In genomic region chr7:45084901-45085618, GRCh38 we compare ENCODE assay signal across 17 cellular contexts.
"Had no signal": no experiment of that assay in that cellular context is flagged by ENCODE, and none has a peak within 500 bp of the region (broad histone marks: within the 10 kb centered on the region; RNA-seq: fewer than 3 reads in every experiment).

No MANE protein-coding gene starts in this region.

- ATAC-seq: activated T-cell treated with anti-CD3 and anti-CD28 coated beads, Interleukin-2, amount 50 U/mL, for 4 hours; foreskin keratinocyte; mucosa of descending colon; sciatic nerve had no signal

- H3K4me1 ChIP-seq: foreskin keratinocyte had no signal

- H3K27me3 ChIP-seq: foreskin keratinocyte, hepatocyte, thyroid gland had no signal

- H3K9me3 ChIP-seq: mucosa of descending colon, thyroid gland had no signal

- H3K79me2 ChIP-seq: hepatocyte had no signal

- H3K36me3 ChIP-seq: thyroid gland had no signal

- H3K27ac ChIP-seq: foreskin keratinocyte, hepatocyte, thyroid gland had no signal

- DNase-seq: activated CD4-positive, alpha-beta T cell treated with anti-CD3 and anti-CD28 coated beads for 4 hours; activated CD4-positive, alpha-beta T cell treated with anti-CD3 and anti-CD28 coated beads, Interleukin-2, amount 50 U/mL, for 48 hours; activated CD4-positive, CD25-positive, alpha-beta regulatory T cell; activated CD8-positive, alpha-beta memory T cell treated with anti-CD3 and anti-CD28 coated beads, Interleukin-2, amount 50 U/mL, for 48 hours; activated naive CD8-positive, alpha-beta T cell treated with anti-CD3 and anti-CD28 coated beads, Interleukin-2, amount 10 ng/mL, durations not matched to agents 7 days and 5 days; activated T-cell treated with anti-CD3 and anti-CD28 coated beads, Interleukin-2, amount 50 U/mL, for 4 hours; amniotic stem cell; dermis blood vessel endothelial cell; effector memory CD4-positive, alpha-beta T cell; foreskin keratinocyte; mucosa of descending colon; nephron progenitor cell; stimulated activated CD4-positive, alpha-beta T cell treated with anti-CD3 and anti-CD28 coated beads, Interleukin-4, amount 100 ng/mL, for 1 hour; stimulated activated naive CD4-positive, alpha-beta T cell; thyroid gland had no signal

- H2AFZ ChIP-seq: hepatocyte had no signal

- H3K4me3 ChIP-seq: hepatocyte, mucosa of descending colon, thyroid gland had no signal

- H3K4me2 ChIP-seq: hepatocyte had no signal
